In the genomic region with DNA sequence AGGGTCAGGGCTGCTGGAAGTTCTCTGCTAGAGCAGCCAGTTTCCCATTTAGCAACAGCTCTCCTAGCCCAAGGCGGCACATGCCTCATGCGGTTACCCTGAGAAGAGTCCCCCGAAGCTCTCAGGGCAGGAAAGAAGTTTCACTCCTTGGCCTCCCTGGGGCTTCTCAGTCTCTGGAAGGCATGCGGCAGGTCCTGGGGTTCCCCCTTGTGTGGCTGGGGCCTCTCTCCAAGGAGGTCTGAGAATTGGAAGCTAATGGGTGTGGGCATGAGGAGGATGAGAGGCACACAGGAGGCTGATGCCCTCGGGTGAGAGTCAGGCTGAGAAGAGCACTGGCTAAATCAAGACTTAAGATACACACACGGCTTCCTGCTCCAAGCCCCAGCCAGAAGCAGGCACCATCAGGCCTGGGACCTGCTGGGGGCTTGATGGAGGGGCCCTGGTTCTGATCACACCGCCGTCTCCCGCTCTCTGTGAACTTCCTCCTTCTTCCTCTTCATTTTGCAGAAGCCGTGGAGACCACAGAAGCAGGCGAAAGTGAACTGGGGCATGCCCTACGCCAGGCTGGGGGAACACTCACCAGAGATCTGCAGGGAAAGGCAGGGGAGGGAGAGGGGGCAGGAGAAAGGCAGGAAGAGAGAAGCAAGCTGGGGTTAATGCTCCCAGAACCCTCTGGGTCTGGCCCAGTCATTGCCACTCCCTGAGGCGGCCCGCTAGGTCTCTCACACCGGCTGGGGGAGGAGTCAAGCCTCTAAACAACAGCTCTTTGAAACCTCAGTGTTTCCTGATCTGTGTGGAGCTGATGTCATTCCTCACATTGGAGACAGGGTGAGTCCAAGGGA, we compare ENCODE assay signal across 9 cellular contexts. TPM values are rescaled to one million over a fixed set of nuclear protein-coding genes. Genes with fewer than 3 reads are reported as not detected.
A peak's percentile ranks its signal among the peaks of the same experiment; 100 is the strongest.
DNase-seq lines count a peak whose midpoint lies in the region; ATAC-seq and TF ChIP-seq lines count a peak whose summit lies in the region.
"Had no signal": no experiment of that assay in that cellular context is flagged by ENCODE, and none has a peak within 500 bp of the region (broad histone marks: within the 10 kb centered on the region; RNA-seq: fewer than 3 reads in every experiment).

No MANE protein-coding gene starts in this region.

- peaks cover 3% of the 10 kb centered on the region for H3K27me3 Mint-ChIP-seq in activated T-helper 17 cell treated with anti-CD3 and anti-CD28 coated beads, Interleukin-2, amount 50 U/mL, for 72 hours

- peak overlapping the region; percentile 83 for H3K4me3 Mint-ChIP-seq in activated T-helper 17 cell treated with anti-CD3 and anti-CD28 coated beads, Interleukin-2, amount 50 U/mL, for 72 hours

- H3K9me3 Mint-ChIP-seq in activated T-helper 17 cell treated with anti-CD3 and anti-CD28 coated beads, Interleukin-2, amount 50 U/mL, for 72 hours: no peaks in the 10 kb centered on the region

- DNase-seq in NCI-H2081 (lab: John Stamatoyannopoulos, UW) (peak; percentile 28 to 56), NCI-H2081 treated with DMSO at 0.1 percent for 48 hours (lab: John Stamatoyannopoulos, UW) (no peak), RPMI8226 (peak; percentile 87), heart left ventricle (peak in 4 of 5 donors; percentile 38 to 56 (median 47)), sigmoid colon (peak; percentile 73), HuH-7.5 (ENCODE audit: low spot score) (no peak)

- intact Hi-C loops in heart left ventricle (cut with DNase I): no loop called here
- intact Hi-C loops in sigmoid colon (cut with DNase I): loop anchor here (5.0 kb wide), 1 partner anchor 47 kb away; no protein-coding TSS in a partner anchor

- peak overlapping the region in 1 of 12 donors; percentile 36 for H3K4me3 ChIP-seq in heart left ventricle
- no peak overlapping the region for H3K4me3 ChIP-seq in sigmoid colon

- H3K36me3 ChIP-seq in heart left ventricle (no peaks in the 10 kb centered on the region), sigmoid colon (no peaks in the 10 kb centered on the region)

- H3K27ac Mint-ChIP-seq in activated T-helper 17 cell treated with anti-CD3 and anti-CD28 coated beads, Interleukin-2, amount 50 U/mL, for 72 hours: peak overlapping the region; percentile 92

- H3K36me3 Mint-ChIP-seq in activated T-helper 17 cell treated with anti-CD3 and anti-CD28 coated beads, Interleukin-2, amount 50 U/mL, for 72 hours (ENCODE audit: low read depth): no peaks in the 10 kb centered on the region

- H3K27me3 ChIP-seq in heart left ventricle (no peaks in the 10 kb centered on the region), sigmoid colon (peaks cover 0 to 15% (median 0%) of the 10 kb centered on the region in 3 donors)

- H3K9me3 ChIP-seq in heart left ventricle: no peaks in the 10 kb centered on the region
- H3K9me3 ChIP-seq in sigmoid colon: no peaks in the 10 kb centered on the region

- ATAC-seq in HG03521 (IDR thresholded peaks at IDR 0.05; ENCODE audit: unreplicated experiment): peak; percentile 62
- ATAC-seq in activated T-helper 17 cell treated with anti-CD3 and anti-CD28 coated beads, Interleukin-2, amount 50 U/mL, for 72 hours (replicated peaks): peak; percentile 97
- ATAC-seq in heart left ventricle: peak; percentile 48 to 76 (median 52)

- no peak for TF ChIP-seq POLR2A in heart left ventricle (IDR thresholded peaks at IDR 0.05)
- TF ChIP-seq POLR2A in sigmoid colon (IDR thresholded peaks at IDR 0.05): no peak

- H3K4me1 Mint-ChIP-seq in activated T-helper 17 cell treated with anti-CD3 and anti-CD28 coated beads, Interleukin-2, amount 50 U/mL, for 72 hours: peaks cover 13% of the 10 kb centered on the region

- TF ChIP-seq CTCF in heart left ventricle (IDR thresholded peaks at IDR 0.05): no peak
- TF ChIP-seq CTCF in sigmoid colon (IDR thresholded peaks at IDR 0.05): no peak

- H3K4me1 ChIP-seq in heart left ventricle (peaks cover 7 to 63% (median 43%) of the 10 kb centered on the region in 12 donors), sigmoid colon (peaks cover 0 to 33% (median 24%) of the 10 kb centered on the region in 4 donors)

- no peak for TF ChIP-seq EP300 in sigmoid colon (IDR thresholded peaks at IDR 0.05)

- WGBS in heart left ventricle, 4 donors: 43 to 58% (median 53%) methylated on average over 14 to 15 of the region's 15 CpGs
- WGBS in sigmoid colon, 2 donors: 27 to 29% methylated on average over 15 of the region's 15 CpGs

- H3K27ac ChIP-seq in heart left ventricle (peak overlapping the region in 9 of 12 donors; percentile 1 to 78 (median 45)), sigmoid colon (peak overlapping the region in 3 of 4 donors; percentile 5 to 54 (median 27))

RNA-seq across cellular contexts. Expression of a gene that starts 15.1 kb away (rescaled TPM):
- total RNA-seq in activated T-helper 17 cell treated with anti-CD3 and anti-CD28 coated beads, Interleukin-2, amount 50 U/mL, for 72 hours: under 1 TPM; 0.61 to 0.95 TPM
- total RNA-seq in heart left ventricle: under 1 TPM in 1 of 9 donors, not detected in 8; 0.27 TPM
- polyA plus RNA-seq in heart left ventricle: not detected
- under 1 TPM in 1 of 4 donors, not detected in 3; 0.36 TPM for total RNA-seq in sigmoid colon
- under 1 TPM in 1 of 3 donors, not detected in 2; 0.51 TPM for polyA plus RNA-seq in sigmoid colon
- total RNA-seq: endothelial cell of umbilical vein had no signal
- polyA plus RNA-seq: endothelial cell of umbilical vein had no signal

RNA-seq across cellular contexts. Expression of a gene that starts 18.8 kb away (rescaled TPM):
- total RNA-seq in activated T-helper 17 cell treated with anti-CD3 and anti-CD28 coated beads, Interleukin-2, amount 50 U/mL, for 72 hours: 1 to 10 TPM in 1 of 2 donors, under 1 TPM in 1; 0.61 to 1.1 TPM
- total RNA-seq in heart left ventricle (1 to 10 TPM in 1 of 9 donors, not detected in 8; 2.5 TPM), sigmoid colon (not detected)
- polyA plus RNA-seq in heart left ventricle (not detected), sigmoid colon (under 1 TPM in 1 of 3 donors, not detected in 2; 0.34 TPM)
- total RNA-seq: endothelial cell of umbilical vein had no signal
- polyA plus RNA-seq: endothelial cell of umbilical vein had no signal

Comparison
In these comparisons a context has a peak if more than half of its experiments do, and no peak if none do; other contexts are left out.
1. DNase-seq: peak in NCI-H2081 (2 of 2), RPMI8226 (single experiment), heart left ventricle (4 of 5) and sigmoid colon (single experiment); none in NCI-H2081 treated with DMSO at 0.1 percent for 48 hours (single experiment) and HuH-7.5 (single experiment).
2. Peak in every context shown above with its lines, with median percentiles within 50 percentile points of each other: ATAC-seq.